In genomic region chr15:43509002-43509922, GRCh38 we compare ENCODE assay signal across 8 cellular contexts. TPM values are rescaled to one million over a fixed set of nuclear protein-coding genes. Genes with fewer than 3 reads are reported as not detected.
DNase-seq lines count a peak whose midpoint lies in the region; ATAC-seq and TF ChIP-seq lines count a peak whose summit lies in the region.

No MANE protein-coding gene starts in this region.

- H3K4me1 ChIP-seq in hepatocyte (ENCODE audit: insufficient read depth) (peaks cover 21% of the 10 kb centered on the region), testis (peaks cover 29% of the 10 kb centered on the region)

- POLR2A ChIA-PET in WTC11 (lab: Charles Lee), result interaction anchor here (1.6 to 1.8 kb wide), 4 partner anchors 8 to 267 kb away, joined by 6 to 19 read pairs (median 7); partner anchors contain the start of genes ELL3, TP53BP1, TUBGCP4 and ZSCAN29

- H3K4me2 ChIP-seq in hepatocyte, result peak overlapping the region; percentile 81

- peaks cover 41% of the 10 kb centered on the region for H3K4me1 Mint-ChIP-seq in activated CD8-positive, alpha-beta memory T cell treated with anti-CD3 and anti-CD28 coated beads, Interleukin-2, amount 10 ng/mL, durations not matched to agents 7 days and 5 days
- peaks cover 26% of the 10 kb centered on the region for H3K4me1 Mint-ChIP-seq in WTC11

- intact Hi-C loops in testis (cut with DNase I; ENCODE audit: low total_unique reads), result no loop called here

- no peak for TF ChIP-seq CTCF in WTC11 (IDR thresholded peaks at IDR 0.05)
- TF ChIP-seq CTCF in hepatocyte (IDR thresholded peaks at IDR 0.05; ENCODE audit: poor library complexity), result no peak
- TF ChIP-seq CTCF in testis (IDR thresholded peaks at IDR 0.05), result no peak

- no peak for DNase-seq in activated CD8-positive, alpha-beta memory T cell treated with anti-CD3 and anti-CD28 coated beads, Interleukin-2, amount 10 ng/mL, durations not matched to agents 7 days and 5 days
- no peak for DNase-seq in activated CD8-positive, alpha-beta memory T cell treated with anti-CD3 and anti-CD28 coated beads for 24 hours
- no peak for DNase-seq in WTC11 (ENCODE audit: low spot score)
- DNase-seq in hepatocyte (ENCODE audit: low spot score), result no peak
- peak; percentile 80 for DNase-seq in testis
- no peak for DNase-seq in NCI-H226

- H3K27me3 ChIP-seq in hepatocyte (peaks cover 4% of the 10 kb centered on the region), testis (no peaks in the 10 kb centered on the region)

- no peaks in the 10 kb centered on the region for H3K79me2 ChIP-seq in hepatocyte

- H3K9me3 Mint-ChIP-seq in activated CD8-positive, alpha-beta memory T cell treated with anti-CD3 and anti-CD28 coated beads, Interleukin-2, amount 10 ng/mL, durations not matched to agents 7 days and 5 days (ENCODE audit: low read depth), result no peaks in the 10 kb centered on the region
- no peaks in the 10 kb centered on the region for H3K9me3 Mint-ChIP-seq in WTC11

- H3K36me3 ChIP-seq in hepatocyte (replicated peaks; ENCODE audit: insufficient read depth, low read depth), result no peaks in the 10 kb centered on the region
- no peaks in the 10 kb centered on the region for H3K36me3 ChIP-seq in testis (ENCODE audit: low read depth, missing control alignments)

- ATAC-seq in activated CD8-positive, alpha-beta memory T cell treated with anti-CD3 and anti-CD28 coated beads, Interleukin-2, amount 10 ng/mL, durations not matched to agents 7 days and 5 days, result no peak
- ATAC-seq in WTC11 (no peak), HG03521 (IDR thresholded peaks at IDR 0.05; ENCODE audit: unreplicated experiment) (no peak), GM19035 (IDR thresholded peaks at IDR 0.05; ENCODE audit: unreplicated experiment) (no peak)

- WGBS in hepatocyte (ENCODE audit: low lambda C conversion rate, missing lambda C conversion rate), result 63% methylated on average over 15 of the region's 15 CpGs
- 19 to 20% methylated on average over 15 of the region's 15 CpGs for WGBS in testis, 2 donors

- CTCF ChIA-PET in activated CD8-positive, alpha-beta memory T cell treated with anti-CD3 and anti-CD28 coated beads, Interleukin-2, amount 10 ng/mL, durations not matched to agents 7 days and 5 days (lab: Charles Lee), result interaction anchor here (2.2 to 7.3 kb wide), 3 partner anchors 8 to 69 kb away, joined by 14 to 66 read pairs (median 32); partner anchors contain the start of gene TP53BP1
- CTCF ChIA-PET in WTC11 (lab: Charles Lee), result interaction anchor here (1.0 to 3.3 kb wide), 8 partner anchors 9 to 267 kb away, joined by 3 to 80 read pairs (median 14); partner anchors contain the start of genes ELL3 and TP53BP1

- no peaks in the 10 kb centered on the region for H4K20me1 ChIP-seq in hepatocyte (ENCODE audit: insufficient read depth, poor library complexity, severe bottlenecking)

- no peaks in the 10 kb centered on the region for H3K9me2 ChIP-seq in hepatocyte (replicated peaks; ENCODE audit: insufficient read depth)

- H3K36me3 Mint-ChIP-seq in activated CD8-positive, alpha-beta memory T cell treated with anti-CD3 and anti-CD28 coated beads, Interleukin-2, amount 10 ng/mL, durations not matched to agents 7 days and 5 days, result peaks cover 2% of the 10 kb centered on the region
- H3K36me3 Mint-ChIP-seq in WTC11, result no peaks in the 10 kb centered on the region

- H3K4me3 ChIP-seq in hepatocyte (no peak overlapping the region), testis (peak overlapping the region in 1 of 2 donors; percentile 70)

- no peaks in the 10 kb centered on the region for H3K27me3 Mint-ChIP-seq in activated CD8-positive, alpha-beta memory T cell treated with anti-CD3 and anti-CD28 coated beads, Interleukin-2, amount 10 ng/mL, durations not matched to agents 7 days and 5 days
- H3K27me3 Mint-ChIP-seq in WTC11 (ENCODE audit: low read depth), result peaks cover 29% of the 10 kb centered on the region

- peak overlapping the region; percentile 94 for H3K4me3 Mint-ChIP-seq in activated CD8-positive, alpha-beta memory T cell treated with anti-CD3 and anti-CD28 coated beads, Interleukin-2, amount 10 ng/mL, durations not matched to agents 7 days and 5 days
- peak overlapping the region; percentile 88 for H3K4me3 Mint-ChIP-seq in WTC11

- H3K27ac ChIP-seq in hepatocyte, result peak overlapping the region; percentile 91
- peak overlapping the region; percentile 81 to 96 for H3K27ac ChIP-seq in testis

- H2AFZ ChIP-seq in hepatocyte, result peak overlapping the region; percentile 39

- peak overlapping the region; percentile 93 for H3K27ac Mint-ChIP-seq in activated CD8-positive, alpha-beta memory T cell treated with anti-CD3 and anti-CD28 coated beads, Interleukin-2, amount 10 ng/mL, durations not matched to agents 7 days and 5 days
- H3K27ac Mint-ChIP-seq in WTC11, result peak overlapping the region; percentile 92

- no peak for TF ChIP-seq POLR2A in testis (IDR thresholded peaks at IDR 0.05)

- H3K9me3 ChIP-seq in hepatocyte (ENCODE audit: low read depth) (no peaks in the 10 kb centered on the region), testis (no peaks in the 10 kb centered on the region)

TF ChIP-seq in WTC11, 78 proteins besides CTCF, POLR2A, EP300 and RAD21 (continues in another document):
- TF ChIP-seq RELA (CRISPR knock-in tag; IDR thresholded peaks at IDR 0.05; ENCODE audit: borderline replicate concordance), result no peak
- no peak for TF ChIP-seq TEAD1 (CRISPR knock-in tag; IDR thresholded peaks at IDR 0.05)
- TF ChIP-seq ZNF281 (CRISPR knock-in tag; IDR thresholded peaks at IDR 0.05), result no peak
- no peak for TF ChIP-seq KAT7 (CRISPR knock-in tag; IDR thresholded peaks at IDR 0.05; ENCODE audit: borderline replicate concordance)
- no peak for TF ChIP-seq GTF2I (CRISPR knock-in tag; conservative IDR thresholded peaks at IDR 0.05)
- no peak for TF ChIP-seq NFE2L1 (CRISPR knock-in tag; IDR thresholded peaks at IDR 0.05)
- TF ChIP-seq TP53 (CRISPR knock-in tag; IDR thresholded peaks at IDR 0.05), result no peak
- TF ChIP-seq ZSCAN18 (CRISPR knock-in tag; IDR thresholded peaks at IDR 0.05), result no peak

RNA-seq across cellular contexts. Expression of gene MAP1A, which starts 8.1 kb away (rescaled TPM):
- 1 to 10 TPM; 3.0 to 7.8 TPM for total RNA-seq in activated CD8-positive, alpha-beta memory T cell treated with anti-CD3 and anti-CD28 coated beads, Interleukin-2, amount 10 ng/mL, durations not matched to agents 7 days and 5 days
- total RNA-seq in WTC11 (2021) (1.1 to 2.2 TPM (median 1.1 TPM) in 3 replicates), hepatocyte (6.7 and 9.5 TPM in 2 replicates), testis (10 to 100 TPM; 17.7 to 19.1 TPM)
- polyA plus RNA-seq in hepatocyte (7.2 and 7.3 TPM in 2 replicates), testis (ENCODE audit: insufficient read depth, low read depth, low replicate concordance) (11.4 TPM)

RNA-seq across cellular contexts. Expression of gene TP53BP1, which starts 16.3 kb away (rescaled TPM):
- total RNA-seq in activated CD8-positive, alpha-beta memory T cell treated with anti-CD3 and anti-CD28 coated beads, Interleukin-2, amount 10 ng/mL, durations not matched to agents 7 days and 5 days, result 10 to 100 TPM; 23.3 to 25.8 TPM
- total RNA-seq in WTC11 (2021) (52.8 to 67.1 TPM (median 54.9 TPM) in 3 replicates), hepatocyte (36.9 and 46.8 TPM in 2 replicates), testis (100 to 1,000 TPM; 112 to 133 TPM)
- polyA plus RNA-seq in hepatocyte (16.5 and 16.6 TPM in 2 replicates), testis (ENCODE audit: insufficient read depth, low read depth, low replicate concordance) (50.0 TPM)
